ENCODE assay signal across 8 cellular contexts in genomic region chr2:209977386-209978239, GRCh38. TPM values are rescaled to one million over a fixed set of nuclear protein-coding genes. Genes with fewer than 3 reads are reported as not detected.
DNase-seq lines count a peak whose midpoint lies in the region; ATAC-seq and TF ChIP-seq lines count a peak whose summit lies in the region.

No MANE protein-coding gene starts in this region.

- no peak overlapping the region for H3K4me2 ChIP-seq in neuronal stem cell (ENCODE audit: insufficient read depth, low read length, poor library complexity, severe bottlenecking)

- POLR2A ChIA-PET in AG04449 (lab: Yijun Ruan, JAX): no interaction called here

- CTCF ChIA-PET in AG04449 (lab: Yijun Ruan, JAX): interaction anchor here (0.7 to 6.6 kb wide), 13 partner anchors 10 to 422 kb away, joined by 3 to 101 read pairs (median 3); no protein-coding TSS in a partner anchor

- H3K36me3 ChIP-seq in neuronal stem cell (replicated peaks in 1 of 2; ENCODE audit: control insufficient read depth in 2 of 2, insufficient read depth in 2 of 2, low read length in 2 of 2): no peaks in the 10 kb centered on the region

- no peaks in the 10 kb centered on the region for H3K4me1 ChIP-seq in neuronal stem cell (ENCODE audit: control insufficient read depth in 2 of 2, insufficient read depth in 1 of 2, low read depth in 1 of 2, low read length in 2 of 2)

- H2AK5ac ChIP-seq in neuronal stem cell (ENCODE audit: low read depth, low read length): no peak overlapping the region

- no CpG with 5 or more reads among the region's 2 CpGs for WGBS in neuronal stem cell (ENCODE audit: extremely low coverage in 2 of 2, insufficient read length in 2 of 2, insufficient replicate concordance in 1 of 2), 2 donors

- H3K79me1 ChIP-seq in neuronal stem cell (ENCODE audit: low read depth, low read length): no peaks in the 10 kb centered on the region

- no peak overlapping the region for H2AFZ ChIP-seq in neuronal stem cell (ENCODE audit: low read length)

- H3K27me3 ChIP-seq in dorsolateral prefrontal cortex (no peaks in the 10 kb centered on the region), neuronal stem cell (ENCODE audit: control insufficient read depth in 3 of 3, insufficient read depth in 3 of 3, low read depth in 1 of 3, low read length in 3 of 3) (no peaks in the 10 kb centered on the region)

- no peak overlapping the region for H3K14ac ChIP-seq in neuronal stem cell (ENCODE audit: low read length)

- H4K91ac ChIP-seq in neuronal stem cell (ENCODE audit: low read depth, low read length, poor library complexity): no peak overlapping the region

- no peak overlapping the region for H2BK15ac ChIP-seq in neuronal stem cell (ENCODE audit: low read length)

- H3K4me3 ChIP-seq in AG04449 (ENCODE audit: low read depth, low read length) (no peak overlapping the region), dorsolateral prefrontal cortex (peak overlapping the region in 1 of 59 donors; percentile 23), neuronal stem cell (ENCODE audit: low read length in 2 of 2) (no peak overlapping the region)

- TF ChIP-seq CTCF in AG04449 (IDR thresholded peaks at IDR 0.05; ENCODE audit: insufficient read depth, low read length, missing control alignments): peak; percentile 5
- peak; percentile 31 for TF ChIP-seq CTCF in GM12873 (IDR thresholded peaks at IDR 0.05; ENCODE audit: insufficient read depth, low read depth, low read length, missing control alignments)
- peak; percentile 48 to 92 (median 73) for TF ChIP-seq CTCF in dorsolateral prefrontal cortex (IDR thresholded peaks at IDR 0.05 in 54 of 56, conservative IDR thresholded peaks at IDR 0.05 in 2 of 56; ENCODE audit: low read depth in 1 of 56, partially characterized antibody in 56 of 56)

- H3K18ac ChIP-seq in neuronal stem cell (ENCODE audit: low read length): no peak overlapping the region

- ATAC-seq in HG02981 (IDR thresholded peaks at IDR 0.05; ENCODE audit: unreplicated experiment) (peak; percentile 58), HG02588 (IDR thresholded peaks at IDR 0.05; ENCODE audit: unreplicated experiment) (no peak), GM21717 (IDR thresholded peaks at IDR 0.05; ENCODE audit: unreplicated experiment) (no peak)

- no peak overlapping the region for H3K27ac ChIP-seq in dorsolateral prefrontal cortex
- no peak overlapping the region for H3K27ac ChIP-seq in neuronal stem cell (replicated peaks; ENCODE audit: low read length)

- H2BK12ac ChIP-seq in neuronal stem cell (ENCODE audit: low read length): no peak overlapping the region

- no peak overlapping the region for H2BK5ac ChIP-seq in neuronal stem cell (ENCODE audit: low read length)

- H3K23ac ChIP-seq in neuronal stem cell (ENCODE audit: low read depth, low read length, poor library complexity): no peak overlapping the region

- no peak overlapping the region for H4K8ac ChIP-seq in neuronal stem cell (ENCODE audit: low read depth, low read length)

- no peak overlapping the region for H2BK120ac ChIP-seq in neuronal stem cell (ENCODE audit: low read depth, low read length)

- H3K9ac ChIP-seq in neuronal stem cell (ENCODE audit: low read depth, low read length, poor library complexity): no peak overlapping the region

- no peak overlapping the region for H3K4ac ChIP-seq in neuronal stem cell (ENCODE audit: low read length)

- H3K9me3 ChIP-seq in neuronal stem cell (replicated peaks in 1 of 2; ENCODE audit: control insufficient read depth in 2 of 2, insufficient read depth in 1 of 2, low read depth in 1 of 2, low read length in 2 of 2): no peaks in the 10 kb centered on the region

- DNase-seq in AG04449 (ENCODE audit: low read depth, low spot score): no peak
- peak; percentile 47 to 57 for DNase-seq in NOMO-1 (lab: John Stamatoyannopoulos, UW; ENCODE audit: unreplicated experiment in 2 of 2)
- DNase-seq in dorsolateral prefrontal cortex: no peak
- DNase-seq in neuronal stem cell (ENCODE audit: low spot score): peak; percentile 21

- intact Hi-C loops in dorsolateral prefrontal cortex (cut with DNase I): loop anchor here (2.0 to 5.0 kb wide), 2 partner anchors 220 to 221 kb away; no protein-coding TSS in a partner anchor

RNA-seq across cellular contexts. Expression of gene RPE, which starts 24.8 kb away (rescaled TPM):
- total RNA-seq in dorsolateral prefrontal cortex: 10 to 100 TPM; 36.5 to 92.4 (median 69.9) TPM
- 26.5 TPM for polyA plus RNA-seq in neuronal stem cell (2013, experiment 1 of 2)
- 28.5 TPM for polyA plus RNA-seq in neuronal stem cell (2013, experiment 2 of 2)

Comparison
In these comparisons a context has a peak if more than half of its experiments do, and no peak if none do; other contexts are left out.
1. DNase-seq: peak in NOMO-1 (2 of 2) and neuronal stem cell (single experiment); none in AG04449 (single experiment) and dorsolateral prefrontal cortex (0 of 10).
2. CTCF ChIP-seq: peak in every context shown above with its lines; median percentile 73 in dorsolateral prefrontal cortex; 31 in GM12873; 5 in AG04449.